Comparison of ENCODE assay signal across 8 cellular contexts in genomic region chr9:1837453-1838084, GRCh38.
A peak's percentile ranks its signal among the peaks of the same experiment; 100 is the strongest.
DNase-seq lines count a peak whose midpoint lies in the region; ATAC-seq, FAIRE-seq and TF ChIP-seq lines count a peak whose summit lies in the region.

No MANE protein-coding gene starts in this region.

- no peak for TF ChIP-seq POLR2A in erythroblast (IDR thresholded peaks at IDR 0.05; ENCODE audit: low read length)

- H3K36me3 ChIP-seq in small intestine (ENCODE audit: control insufficient read depth in 2 of 2, insufficient read depth in 2 of 2, low read length in 2 of 2): no peaks in the 10 kb centered on the region

- H3K27me3 ChIP-seq in small intestine (ENCODE audit: control insufficient read depth in 2 of 2, insufficient read depth in 2 of 2, low read length in 2 of 2): no peaks in the 10 kb centered on the region

- no peaks in the 10 kb centered on the region for H3K9me3 ChIP-seq in small intestine (ENCODE audit: control insufficient read depth, low read depth)

- no peak overlapping the region for H3K27ac ChIP-seq in small intestine (ENCODE audit: low read depth in 1 of 2, low read length in 1 of 2)

- ATAC-seq in HG02884 (IDR thresholded peaks at IDR 0.05; ENCODE audit: unreplicated experiment): peak; percentile 66

- TF ChIP-seq CTCF in GM12873 (IDR thresholded peaks at IDR 0.05; ENCODE audit: insufficient read depth, low read depth, low read length, missing control alignments): peak; percentile 82

- DNase-seq in AG20443 (ENCODE audit: low spot score) (peak; percentile 56), NCI-H460 (ENCODE audit: extremely low read depth, low read depth) (peak; percentile 20), erythroblast (lab: John Stamatoyannopoulos, UW) (peak; percentile 10 to 46), small intestine (peak; percentile 2), dedifferentiated amniotic fluid mesenchymal stem cell (ENCODE audit: extremely low spot score) (no peak)
- DNase-seq in activated CD4-positive, alpha-beta T cell treated with anti-CD3 and anti-CD28 coated beads, Interleukin-2, amount 50 U/mL, for 1 hour: no peak

- no peaks in the 10 kb centered on the region for H3K4me1 ChIP-seq in small intestine (ENCODE audit: control insufficient read depth in 2 of 2, insufficient read depth in 1 of 2, low read depth in 1 of 2, low read length in 1 of 2)

- no peak overlapping the region for H3K4me3 ChIP-seq in small intestine (ENCODE audit: low read depth in 1 of 2, low read length in 2 of 2)

- FAIRE-seq in small intestine (lab: Jason Lieb, UNC): no peak

- WGBS in small intestine, 3 donors: 37 to 43% (median 39%) methylated on average over 6 of the region's 6 CpGs

Comparison
In these comparisons a context has a peak if more than half of its experiments do, and no peak if none do; other contexts are left out.
1. DNase-seq: peak in AG20443 (single experiment), NCI-H460 (single experiment), erythroblast (2 of 2) and small intestine (single experiment); none in dedifferentiated amniotic fluid mesenchymal stem cell (single experiment) and activated CD4-positive, alpha-beta T cell treated with anti-CD3 and anti-CD28 coated beads, Interleukin-2, amount 50 U/mL, for 1 hour (single experiment).